ENCODE assay signal across 32 cellular contexts in the genomic region with DNA sequence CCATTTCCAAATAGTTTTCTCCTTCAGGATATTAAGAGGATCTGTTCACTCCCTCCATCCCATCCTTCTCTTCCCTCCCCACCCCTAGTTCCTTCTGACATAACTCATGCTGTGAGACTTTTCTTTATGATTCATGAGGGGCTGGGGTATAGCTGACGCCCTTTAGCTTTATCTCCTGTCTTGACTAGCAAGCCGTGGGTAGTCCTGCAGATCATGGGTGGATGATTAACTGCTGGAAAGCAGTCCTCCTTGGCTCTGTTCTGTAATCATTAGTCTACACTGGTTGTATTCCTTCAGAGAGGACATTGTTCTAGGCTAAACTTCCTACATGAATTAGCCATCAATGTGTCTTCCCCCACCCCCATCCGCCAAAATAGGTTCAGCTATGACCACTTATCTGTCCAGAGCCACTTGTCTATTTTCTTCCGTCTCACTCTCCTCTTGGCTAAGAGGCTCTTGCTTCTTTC.
DNase-seq lines count a peak whose midpoint lies in the region; ATAC-seq and TF ChIP-seq lines count a peak whose summit lies in the region.
"Had no signal": no experiment of that assay in that cellular context is flagged by ENCODE, and none has a peak within 500 bp of the region (broad histone marks: within the 10 kb centered on the region; RNA-seq: fewer than 3 reads in every experiment).

No MANE protein-coding gene starts in this region.

- H3K4me2 ChIP-seq in smooth muscle cell = peak overlapping the region; percentile 18

- H3K36me3 ChIP-seq in smooth muscle cell (ENCODE audit: low read depth) = no peaks in the 10 kb centered on the region
- H3K36me3 ChIP-seq: ovary, uterus had no signal

- no peak overlapping the region for H3K4me3 Mint-ChIP-seq in activated CD8-positive, alpha-beta T cell treated with anti-CD3 and anti-CD28 coated beads, Interleukin-2, amount 10 ng/mL, durations not matched to agents 7 days and 5 days
- H3K4me3 Mint-ChIP-seq: activated CD4-positive, alpha-beta T cell treated with anti-CD3 and anti-CD28 coated beads, Interleukin-2, amount 10 ng/mL, durations not matched to agents 7 days and 5 days; activated naive CD8-positive, alpha-beta T cell treated with anti-CD3 and anti-CD28 coated beads, Interleukin-2, amount 10 ng/mL, durations not matched to agents 7 days and 5 days; activated T-cell treated with anti-CD3 and anti-CD28 coated beads, Interleukin-2, amount 50 U/mL, for 24 hours; memory B cell; nephron progenitor cell; WTC11 had no signal

- peaks cover 3% of the 10 kb centered on the region for H3F3A ChIP-seq in smooth muscle cell (ENCODE audit: low read depth)

- H3K79me2 ChIP-seq in smooth muscle cell (ENCODE audit: low read depth) = peaks cover 30% of the 10 kb centered on the region

- H3K27ac ChIP-seq in smooth muscle cell (ENCODE audit: low read depth) = no peak overlapping the region
- H3K27ac ChIP-seq: gastroesophageal sphincter, ovary, stomach, uterus had no signal

- ATAC-seq in activated CD8-positive, alpha-beta T cell treated with anti-CD3 and anti-CD28 coated beads, Interleukin-2, amount 10 ng/mL, durations not matched to agents 7 days and 5 days = no peak
- ATAC-seq in HG02884 (IDR thresholded peaks at IDR 0.05; ENCODE audit: unreplicated experiment) = no peak
- no peak for ATAC-seq in GM19467 (IDR thresholded peaks at IDR 0.05; ENCODE audit: unreplicated experiment)
- ATAC-seq: gastroesophageal sphincter, HepG2, left colon, WTC11 had no signal

- H3K27ac Mint-ChIP-seq in activated CD8-positive, alpha-beta T cell treated with anti-CD3 and anti-CD28 coated beads, Interleukin-2, amount 10 ng/mL, durations not matched to agents 7 days and 5 days = no peak overlapping the region
- H3K27ac Mint-ChIP-seq: activated CD4-positive, alpha-beta T cell treated with anti-CD3 and anti-CD28 coated beads, Interleukin-2, amount 10 ng/mL, durations not matched to agents 7 days and 5 days; activated naive CD8-positive, alpha-beta T cell treated with anti-CD3 and anti-CD28 coated beads, Interleukin-2, amount 10 ng/mL, durations not matched to agents 7 days and 5 days; activated T-cell treated with anti-CD3 and anti-CD28 coated beads, Interleukin-2, amount 50 U/mL, for 24 hours; memory B cell; nephron progenitor cell; WTC11 had no signal

- no peak overlapping the region for H2AFZ ChIP-seq in smooth muscle cell (ENCODE audit: low read depth)

- H3K4me3 ChIP-seq in fibroblast of the aortic adventitia (ENCODE audit: low read depth, low read length) (no peak overlapping the region), smooth muscle cell (no peak overlapping the region)
- H3K4me3 ChIP-seq: gastroesophageal sphincter, ovary, stomach, uterus had no signal

- no peak for TF ChIP-seq CTCF in fibroblast of the aortic adventitia (IDR thresholded peaks at IDR 0.05; ENCODE audit: insufficient read depth, low read length)
- TF ChIP-seq CTCF in smooth muscle cell (IDR thresholded peaks at IDR 0.05; ENCODE audit: borderline replicate concordance, insufficient read depth, poor library complexity, severe bottlenecking) = no peak

- H3K4me1 ChIP-seq in smooth muscle cell (ENCODE audit: low read depth) = peaks cover 19% of the 10 kb centered on the region

- POLR2A ChIA-PET in activated CD8-positive, alpha-beta T cell treated with anti-CD3 and anti-CD28 coated beads, Interleukin-2, amount 10 ng/mL, durations not matched to agents 7 days and 5 days (lab: Charles Lee) = no interaction called here

- peak; percentile 12 for DNase-seq in stimulated activated CD4-positive, alpha-beta T cell treated with anti-CD3 and anti-CD28 coated beads, Interleukin-15, amount 100 ng/mL, for 24 hours
- DNase-seq in stimulated activated CD4-positive, alpha-beta T cell treated with anti-CD3 and anti-CD28 coated beads, Interleukin-2, amount 100 ng/mL, for 48 hours = no peak
- DNase-seq in amniotic epithelial cell (ENCODE audit: low read depth) (peak; percentile 69), fibroblast of the aortic adventitia (ENCODE audit: low read depth) (peak; percentile 56), smooth muscle cell (lab: John Stamatoyannopoulos, UW; ENCODE audit: unreplicated experiment) (no peak)
- no peak for DNase-seq in activated CD8-positive, alpha-beta T cell treated with anti-CD3 and anti-CD28 coated beads, Interleukin-2, amount 10 ng/mL, durations not matched to agents 7 days and 5 days
- DNase-seq: activated CD4-positive, alpha-beta T cell treated with anti-CD3 and anti-CD28 coated beads, Interleukin-2, amount 10 ng/mL, durations not matched to agents 7 days and 5 days; activated gamma-delta T cell; activated naive CD8-positive, alpha-beta T cell treated with anti-CD3 and anti-CD28 coated beads, Interleukin-2, amount 10 ng/mL, durations not matched to agents 7 days and 5 days; activated T-cell treated with anti-CD3 and anti-CD28 coated beads, Interleukin-2, amount 50 U/mL, for 24 hours; central memory CD4-positive, alpha-beta T cell; H7; hippocampal formation; Karpas-422; left colon; MV-4-11; NCI-H1436 treated with DMSO at 0.1 percent for 48 hours; NCI-H2107; NCI-H446 treated with DMSO at 0.1 percent for 48 hours; nephron progenitor cell; ovary; small intestine; stimulated activated CD4-positive, alpha-beta T cell treated with anti-CD3 and anti-CD28 coated beads, Interleukin-1b, Interleukin-23, amount 100 ng/mL, for 48 hours; stomach; SW 1271; uterus had no signal

- peaks cover 100% of the 10 kb centered on the region for H4K20me1 ChIP-seq in smooth muscle cell (ENCODE audit: low read depth)

- 51% methylated on average over 4 of the region's 4 CpGs for WGBS in smooth muscle cell (ENCODE audit: low lambda C conversion rate)

- no peaks in the 10 kb centered on the region for H3K9me3 ChIP-seq in smooth muscle cell (replicated peaks; ENCODE audit: low read depth)
- H3K9me3 ChIP-seq: gastroesophageal sphincter, ovary, stomach, uterus had no signal

- no peaks in the 10 kb centered on the region for H3K27me3 Mint-ChIP-seq in activated CD8-positive, alpha-beta T cell treated with anti-CD3 and anti-CD28 coated beads, Interleukin-2, amount 10 ng/mL, durations not matched to agents 7 days and 5 days (ENCODE audit: low read depth)
- H3K27me3 Mint-ChIP-seq: activated CD4-positive, alpha-beta T cell treated with anti-CD3 and anti-CD28 coated beads, Interleukin-2, amount 10 ng/mL, durations not matched to agents 7 days and 5 days; activated naive CD8-positive, alpha-beta T cell treated with anti-CD3 and anti-CD28 coated beads, Interleukin-2, amount 10 ng/mL, durations not matched to agents 7 days and 5 days; activated T-cell treated with anti-CD3 and anti-CD28 coated beads, Interleukin-2, amount 50 U/mL, for 24 hours; memory B cell had no signal

- H3K9ac ChIP-seq in smooth muscle cell (ENCODE audit: low read depth) = no peak overlapping the region

- H3K27me3 ChIP-seq in smooth muscle cell (ENCODE audit: low read depth) = no peaks in the 10 kb centered on the region
- H3K27me3 ChIP-seq: gastroesophageal sphincter, ovary, stomach, uterus had no signal

- peaks cover 27% of the 10 kb centered on the region for H3K36me3 Mint-ChIP-seq in activated CD8-positive, alpha-beta T cell treated with anti-CD3 and anti-CD28 coated beads, Interleukin-2, amount 10 ng/mL, durations not matched to agents 7 days and 5 days (ENCODE audit: low read depth)
- H3K36me3 Mint-ChIP-seq: WTC11 had no signal

- CTCF ChIA-PET in activated CD8-positive, alpha-beta T cell treated with anti-CD3 and anti-CD28 coated beads, Interleukin-2, amount 10 ng/mL, durations not matched to agents 7 days and 5 days (lab: Charles Lee) = interaction anchor here (0.6 to 2.6 kb wide), 2 partner anchors 10 to 24 kb away, joined by 3 to 13 read pairs; no protein-coding TSS in a partner anchor

- peaks cover 11% of the 10 kb centered on the region for H3K4me1 Mint-ChIP-seq in activated CD8-positive, alpha-beta T cell treated with anti-CD3 and anti-CD28 coated beads, Interleukin-2, amount 10 ng/mL, durations not matched to agents 7 days and 5 days (ENCODE audit: low read depth)

- H3K9me3 Mint-ChIP-seq in activated CD8-positive, alpha-beta T cell treated with anti-CD3 and anti-CD28 coated beads, Interleukin-2, amount 10 ng/mL, durations not matched to agents 7 days and 5 days (ENCODE audit: insufficient read depth) = no peaks in the 10 kb centered on the region
- H3K9me3 Mint-ChIP-seq: activated CD4-positive, alpha-beta T cell treated with anti-CD3 and anti-CD28 coated beads, Interleukin-2, amount 10 ng/mL, durations not matched to agents 7 days and 5 days; activated naive CD8-positive, alpha-beta T cell treated with anti-CD3 and anti-CD28 coated beads, Interleukin-2, amount 10 ng/mL, durations not matched to agents 7 days and 5 days; activated T-cell treated with anti-CD3 and anti-CD28 coated beads, Interleukin-2, amount 50 U/mL, for 24 hours; memory B cell; nephron progenitor cell; WTC11 had no signal

Comparison
In these comparisons a context has a peak if more than half of its experiments do, and no peak if none do; other contexts are left out.
1. DNase-seq: peak in stimulated activated CD4-positive, alpha-beta T cell treated with anti-CD3 and anti-CD28 coated beads, Interleukin-15, amount 100 ng/mL, for 24 hours (single experiment), amniotic epithelial cell (single experiment) and fibroblast of the aortic adventitia (single experiment); none in stimulated activated CD4-positive, alpha-beta T cell treated with anti-CD3 and anti-CD28 coated beads, Interleukin-2, amount 100 ng/mL, for 48 hours (0 of 2), smooth muscle cell (single experiment) and activated CD8-positive, alpha-beta T cell treated with anti-CD3 and anti-CD28 coated beads, Interleukin-2, amount 10 ng/mL, durations not matched to agents 7 days and 5 days (single experiment).